ENCODE assay signal across 1 cellular context in the genomic region with DNA sequence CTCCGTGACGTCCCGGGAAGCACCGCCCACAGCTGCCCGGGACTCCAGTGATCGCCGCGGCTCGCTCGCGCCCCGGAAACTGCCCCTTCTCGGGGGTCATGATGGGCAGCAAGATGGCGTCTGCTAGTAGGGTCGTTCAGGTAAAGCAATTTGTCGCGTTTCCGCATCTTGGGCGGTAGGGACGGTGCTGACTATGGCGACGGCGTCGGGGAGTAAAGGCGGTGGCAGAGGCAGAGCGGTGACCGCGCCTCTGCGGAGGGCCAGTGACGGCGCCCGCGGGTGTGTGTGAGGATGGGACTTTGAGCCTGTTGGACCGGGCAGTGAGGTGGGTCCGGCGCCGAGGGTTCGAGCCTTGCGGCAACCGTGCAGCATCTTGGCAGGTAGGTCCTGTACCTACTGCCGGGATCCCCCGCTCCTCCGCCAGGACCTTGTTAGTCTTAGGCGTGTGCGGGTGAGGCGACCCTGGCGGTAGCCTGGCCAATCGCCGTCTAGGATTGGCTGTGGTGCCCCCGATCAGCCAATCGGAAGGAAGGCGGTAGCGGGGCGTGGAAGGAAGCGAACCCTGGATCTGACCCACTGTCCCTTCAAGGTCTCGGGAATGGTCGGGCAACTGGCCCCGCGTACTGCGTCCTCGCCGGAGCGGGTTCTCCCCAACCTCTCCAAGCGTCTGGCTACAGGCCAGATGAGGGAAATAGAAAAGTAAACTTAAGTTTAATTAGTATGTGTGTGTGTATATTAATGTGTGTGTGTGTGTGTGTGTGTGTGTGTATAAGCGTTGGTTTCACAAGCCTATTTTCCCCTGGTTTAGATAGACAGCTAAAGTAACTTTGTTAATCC.
TF ChIP-seq lines count a peak whose summit lies in the region.

No MANE protein-coding gene starts in this region.

TF ChIP-seq in HepG2, 621 proteins besides CTCF, POLR2A, EP300 and RAD21 (continued from another document and continues in another):
- TF ChIP-seq TFDP2 (CRISPR knock-in tag; IDR thresholded peaks at IDR 0.05) = 0 out of 2 replicates have a peak, but pooled peaks have one; percentile 11
- peak; percentile 78; the same call in 1 of the 2 replicates for TF ChIP-seq ZBTB7A (CRISPR knock-in tag; IDR thresholded peaks at IDR 0.05)
- TF ChIP-seq, protein P1, sequence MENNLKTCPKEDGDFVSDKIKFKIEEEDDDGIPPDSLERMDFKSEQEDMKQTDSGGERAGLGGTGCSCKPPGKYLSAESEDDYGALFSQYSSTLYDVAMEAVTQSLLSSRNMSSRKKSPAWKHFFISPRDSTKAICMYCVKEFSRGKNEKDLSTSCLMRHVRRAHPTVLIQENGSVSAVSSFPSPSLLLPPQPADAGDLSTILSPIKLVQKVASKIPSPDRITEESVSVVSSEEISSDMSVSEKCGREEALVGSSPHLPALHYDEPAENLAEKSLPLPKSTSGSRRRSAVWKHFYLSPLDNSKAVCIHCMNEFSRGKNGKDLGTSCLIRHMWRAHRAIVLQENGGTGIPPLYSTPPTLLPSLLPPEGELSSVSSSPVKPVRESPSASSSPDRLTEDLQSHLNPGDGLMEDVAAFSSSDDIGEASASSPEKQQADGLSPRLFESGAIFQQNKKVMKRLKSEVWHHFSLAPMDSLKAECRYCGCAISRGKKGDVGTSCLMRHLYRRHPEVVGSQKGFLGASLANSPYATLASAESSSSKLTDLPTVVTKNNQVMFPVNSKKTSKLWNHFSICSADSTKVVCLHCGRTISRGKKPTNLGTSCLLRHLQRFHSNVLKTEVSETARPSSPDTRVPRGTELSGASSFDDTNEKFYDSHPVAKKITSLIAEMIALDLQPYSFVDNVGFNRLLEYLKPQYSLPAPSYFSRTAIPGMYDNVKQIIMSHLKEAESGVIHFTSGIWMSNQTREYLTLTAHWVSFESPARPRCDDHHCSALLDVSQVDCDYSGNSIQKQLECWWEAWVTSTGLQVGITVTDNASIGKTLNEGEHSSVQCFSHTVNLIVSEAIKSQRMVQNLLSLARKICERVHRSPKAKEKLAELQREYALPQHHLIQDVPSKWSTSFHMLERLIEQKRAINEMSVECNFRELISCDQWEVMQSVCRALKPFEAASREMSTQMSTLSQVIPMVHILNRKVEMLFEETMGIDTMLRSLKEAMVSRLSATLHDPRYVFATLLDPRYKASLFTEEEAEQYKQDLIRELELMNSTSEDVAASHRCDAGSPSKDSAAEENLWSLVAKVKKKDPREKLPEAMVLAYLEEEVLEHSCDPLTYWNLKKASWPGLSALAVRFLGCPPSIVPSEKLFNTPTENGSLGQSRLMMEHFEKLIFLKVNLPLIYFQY (CRISPR knock-in tag; IDR thresholded peaks at IDR 0.05; ENCODE audit: borderline replicate concordance) = peak; percentile 24; the same call in 1 of the 2 replicates
- TF ChIP-seq, protein P2, sequence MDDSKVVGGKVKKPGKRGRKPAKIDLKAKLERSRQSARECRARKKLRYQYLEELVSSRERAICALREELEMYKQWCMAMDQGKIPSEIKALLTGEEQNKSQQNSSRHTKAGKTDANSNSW (CRISPR knock-in tag; IDR thresholded peaks at IDR 0.05; ENCODE audit: borderline replicate concordance) = 0 out of 2 replicates have a peak, but pooled peaks have one; percentile 54
- TF ChIP-seq FOXK2 (IDR thresholded peaks at IDR 0.05) = no peak
- TF ChIP-seq ZNF839 (CRISPR knock-in tag; IDR thresholded peaks at IDR 0.05; ENCODE audit: borderline replicate concordance) = peak; percentile 92; the same call in 1 of the 2 replicates
- TF ChIP-seq, protein P3, sequence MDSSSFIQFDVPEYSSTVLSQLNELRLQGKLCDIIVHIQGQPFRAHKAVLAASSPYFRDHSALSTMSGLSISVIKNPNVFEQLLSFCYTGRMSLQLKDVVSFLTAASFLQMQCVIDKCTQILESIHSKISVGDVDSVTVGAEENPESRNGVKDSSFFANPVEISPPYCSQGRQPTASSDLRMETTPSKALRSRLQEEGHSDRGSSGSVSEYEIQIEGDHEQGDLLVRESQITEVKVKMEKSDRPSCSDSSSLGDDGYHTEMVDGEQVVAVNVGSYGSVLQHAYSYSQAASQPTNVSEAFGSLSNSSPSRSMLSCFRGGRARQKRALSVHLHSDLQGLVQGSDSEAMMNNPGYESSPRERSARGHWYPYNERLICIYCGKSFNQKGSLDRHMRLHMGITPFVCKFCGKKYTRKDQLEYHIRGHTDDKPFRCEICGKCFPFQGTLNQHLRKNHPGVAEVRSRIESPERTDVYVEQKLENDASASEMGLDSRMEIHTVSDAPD (CRISPR knock-in tag; IDR thresholded peaks at IDR 0.05) = peak; percentile 76; the same call in 1 of the 2 replicates
- peak; percentile 89 for TF ChIP-seq NFKB2 (CRISPR knock-in tag; IDR thresholded peaks at IDR 0.05; ENCODE audit: borderline replicate concordance)
- TF ChIP-seq ZNF713 (CRISPR knock-in tag; IDR thresholded peaks at IDR 0.05) = peak; percentile 94; the same call in 1 of the 2 replicates
- TF ChIP-seq SNRNP70 (IDR thresholded peaks at IDR 0.05; ENCODE audit: low read depth, low read length) = no peak
- no peak for TF ChIP-seq ATRX (CRISPR knock-in tag; IDR thresholded peaks at IDR 0.05; ENCODE audit: borderline replicate concordance)
- no peak for TF ChIP-seq ZBTB8A (CRISPR knock-in tag; IDR thresholded peaks at IDR 0.05; ENCODE audit: borderline replicate concordance, low read depth)
- TF ChIP-seq GZF1 (CRISPR knock-in tag; IDR thresholded peaks at IDR 0.05) = no peak
- TF ChIP-seq AKNA (CRISPR knock-in tag; IDR thresholded peaks at IDR 0.05; ENCODE audit: borderline replicate concordance) = no peak
- TF ChIP-seq, protein P4, sequence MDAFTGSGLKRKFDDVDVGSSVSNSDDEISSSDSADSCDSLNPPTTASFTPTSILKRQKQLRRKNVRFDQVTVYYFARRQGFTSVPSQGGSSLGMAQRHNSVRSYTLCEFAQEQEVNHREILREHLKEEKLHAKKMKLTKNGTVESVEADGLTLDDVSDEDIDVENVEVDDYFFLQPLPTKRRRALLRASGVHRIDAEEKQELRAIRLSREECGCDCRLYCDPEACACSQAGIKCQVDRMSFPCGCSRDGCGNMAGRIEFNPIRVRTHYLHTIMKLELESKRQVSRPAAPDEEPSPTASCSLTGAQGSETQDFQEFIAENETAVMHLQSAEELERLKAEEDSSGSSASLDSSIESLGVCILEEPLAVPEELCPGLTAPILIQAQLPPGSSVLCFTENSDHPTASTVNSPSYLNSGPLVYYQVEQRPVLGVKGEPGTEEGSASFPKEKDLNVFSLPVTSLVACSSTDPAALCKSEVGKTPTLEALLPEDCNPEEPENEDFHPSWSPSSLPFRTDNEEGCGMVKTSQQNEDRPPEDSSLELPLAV (CRISPR knock-in tag; conservative IDR thresholded peaks at IDR 0.05; ENCODE audit: low read depth) = no peak
- TF ChIP-seq ZMYM4 (CRISPR knock-in tag; IDR thresholded peaks at IDR 0.05) = peak; percentile 87
- TF ChIP-seq CREB3 (CRISPR knock-in tag; IDR thresholded peaks at IDR 0.05) = no peak
- no peak for TF ChIP-seq ZNF337 (CRISPR knock-in tag; IDR thresholded peaks at IDR 0.05; ENCODE audit: borderline replicate concordance, low read depth)
- no peak for TF ChIP-seq CHCHD3 (CRISPR knock-in tag; IDR thresholded peaks at IDR 0.05)
- no peak for TF ChIP-seq U2AF2 (IDR thresholded peaks at IDR 0.05; ENCODE audit: low read depth, low read length)
- TF ChIP-seq JUND (CRISPR knock-in tag; IDR thresholded peaks at IDR 0.05) = 0 out of 2 replicates have a peak, but pooled peaks have one; percentile 31
- TF ChIP-seq ZC3H13 (CRISPR knock-in tag; IDR thresholded peaks at IDR 0.05) = no peak
- TF ChIP-seq SMAD1 (CRISPR knock-in tag; IDR thresholded peaks at IDR 0.05; ENCODE audit: borderline replicate concordance, low read depth) = peak; percentile 94; the same call in 1 of the 2 replicates
- TF ChIP-seq NFYC (CRISPR knock-in tag; IDR thresholded peaks at IDR 0.05) = peak; percentile 87
- TF ChIP-seq KDM1A (CRISPR knock-in tag; IDR thresholded peaks at IDR 0.05) = no peak
- TF ChIP-seq FOXP4 (CRISPR knock-in tag; IDR thresholded peaks at IDR 0.05) = peak; percentile 31; the same call in 1 of the 2 replicates
- TF ChIP-seq, protein P5, sequence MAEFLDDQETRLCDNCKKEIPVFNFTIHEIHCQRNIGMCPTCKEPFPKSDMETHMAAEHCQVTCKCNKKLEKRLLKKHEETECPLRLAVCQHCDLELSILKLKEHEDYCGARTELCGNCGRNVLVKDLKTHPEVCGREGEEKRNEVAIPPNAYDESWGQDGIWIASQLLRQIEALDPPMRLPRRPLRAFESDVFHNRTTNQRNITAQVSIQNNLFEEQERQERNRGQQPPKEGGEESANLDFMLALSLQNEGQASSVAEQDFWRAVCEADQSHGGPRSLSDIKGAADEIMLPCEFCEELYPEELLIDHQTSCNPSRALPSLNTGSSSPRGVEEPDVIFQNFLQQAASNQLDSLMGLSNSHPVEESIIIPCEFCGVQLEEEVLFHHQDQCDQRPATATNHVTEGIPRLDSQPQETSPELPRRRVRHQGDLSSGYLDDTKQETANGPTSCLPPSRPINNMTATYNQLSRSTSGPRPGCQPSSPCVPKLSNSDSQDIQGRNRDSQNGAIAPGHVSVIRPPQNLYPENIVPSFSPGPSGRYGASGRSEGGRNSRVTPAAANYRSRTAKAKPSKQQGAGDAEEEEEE (CRISPR knock-in tag; IDR thresholded peaks at IDR 0.05; ENCODE audit: borderline replicate concordance) = no peak
- TF ChIP-seq ZNF766 (CRISPR knock-in tag; IDR thresholded peaks at IDR 0.05; ENCODE audit: borderline replicate concordance) = peak; percentile 53; the same call in 1 of the 2 replicates
- TF ChIP-seq ZNF746 (CRISPR knock-in tag; IDR thresholded peaks at IDR 0.05) = 0 out of 2 replicates have a peak, but pooled peaks have one; percentile 73
- TF ChIP-seq FOXC1 (CRISPR knock-in tag; IDR thresholded peaks at IDR 0.05; ENCODE audit: borderline replicate concordance) = peak; percentile 96
- TF ChIP-seq, protein P6, sequence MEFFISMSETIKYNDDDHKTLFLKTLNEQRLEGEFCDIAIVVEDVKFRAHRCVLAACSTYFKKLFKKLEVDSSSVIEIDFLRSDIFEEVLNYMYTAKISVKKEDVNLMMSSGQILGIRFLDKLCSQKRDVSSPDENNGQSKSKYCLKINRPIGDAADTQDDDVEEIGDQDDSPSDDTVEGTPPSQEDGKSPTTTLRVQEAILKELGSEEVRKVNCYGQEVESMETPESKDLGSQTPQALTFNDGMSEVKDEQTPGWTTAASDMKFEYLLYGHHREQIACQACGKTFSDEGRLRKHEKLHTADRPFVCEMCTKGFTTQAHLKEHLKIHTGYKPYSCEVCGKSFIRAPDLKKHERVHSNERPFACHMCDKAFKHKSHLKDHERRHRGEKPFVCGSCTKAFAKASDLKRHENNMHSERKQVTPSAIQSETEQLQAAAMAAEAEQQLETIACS (CRISPR knock-in tag; IDR thresholded peaks at IDR 0.05) = no peak
